Comparison of ENCODE assay signal across 8 cellular contexts in genomic region chr5:176362098-176362442, GRCh38. TPM values are rescaled to one million over a fixed set of nuclear protein-coding genes. Genes with fewer than 3 reads are reported as not detected.
DNase-seq lines count a peak whose midpoint lies in the region; ATAC-seq, FAIRE-seq and TF ChIP-seq lines count a peak whose summit lies in the region.

No MANE protein-coding gene starts in this region.

- H3K36me3 Mint-ChIP-seq in activated CD4-positive, alpha-beta memory T cell treated with anti-CD3 and anti-CD28 coated beads for 36 hours, result peaks cover 17% of the 10 kb centered on the region

- peak overlapping the region; percentile 90 for H3K27ac Mint-ChIP-seq in activated CD4-positive, alpha-beta memory T cell treated with anti-CD3 and anti-CD28 coated beads for 36 hours

- peak overlapping the region; percentile 96 for H3K9ac ChIP-seq in keratinocyte (ENCODE audit: control insufficient read depth, extremely low read depth, insufficient read depth, low read length)

- CTCF ChIA-PET in activated CD4-positive, alpha-beta memory T cell treated with anti-CD3 and anti-CD28 coated beads for 36 hours (lab: Charles Lee), result interaction anchor here (1.1 to 2.5 kb wide), 6 partner anchors 10 to 632 kb away, joined by 3 to 10 read pairs (median 6); partner anchors contain the start of gene CLTB

- peak; percentile 5 for FAIRE-seq in keratinocyte (lab: Jason Lieb, UNC)
- FAIRE-seq in frontal cortex (lab: Jason Lieb, UNC), result no peak

- H3K4me3 ChIP-seq in GM06990 (replicated peaks; ENCODE audit: low read depth, low read length) (peak overlapping the region; percentile 97), keratinocyte (ENCODE audit: control insufficient read depth in 2 of 3, extremely low read depth in 1 of 3, insufficient read depth in 2 of 3, low read depth in 1 of 3, low read length in 3 of 3) (peak overlapping the region; percentile 85 to 99 (median 87)), tibial artery (peak overlapping the region; percentile 84 to 90)

- no peaks in the 10 kb centered on the region for H3K27me3 Mint-ChIP-seq in activated CD4-positive, alpha-beta memory T cell treated with anti-CD3 and anti-CD28 coated beads for 36 hours

- peak; percentile 4 for ATAC-seq in HG02623 (IDR thresholded peaks at IDR 0.05; ENCODE audit: unreplicated experiment)

- peaks cover 40% of the 10 kb centered on the region for H3K4me1 Mint-ChIP-seq in activated CD4-positive, alpha-beta memory T cell treated with anti-CD3 and anti-CD28 coated beads for 36 hours (ENCODE audit: low read depth)

- no peak for DNase-seq in GM06990 (ENCODE audit: extremely low read depth, insufficient read length)
- no peak for DNase-seq in activated CD4-positive, alpha-beta memory T cell treated with anti-CD3 and anti-CD28 coated beads for 36 hours
- no peak for DNase-seq in keratinocyte (ENCODE audit: low read depth, low spot score)
- no peak for DNase-seq in tibial artery
- DNase-seq in DMS 273 (lab: John Stamatoyannopoulos, UW; ENCODE audit: unreplicated experiment), result no peak
- no peak for DNase-seq in frontal cortex (ENCODE audit: low spot score in 2 of 2)
- no peak for DNase-seq in glomerular visceral epithelial cell (ENCODE audit: extremely low spot score)

- peak overlapping the region; percentile 100 for H2AFZ ChIP-seq in keratinocyte (ENCODE audit: control insufficient read depth, low read length)

- dilution Hi-C loops in keratinocyte (cut with MboI; ENCODE audit: extremely low pct_ligation_motif_present, low sequenced_read_pairs), result no loop called here

- H3K27me3 ChIP-seq in GM06990 (replicated peaks; ENCODE audit: control insufficient read depth, insufficient read depth, low read length) (no peaks in the 10 kb centered on the region), keratinocyte (ENCODE audit: control insufficient read depth, extremely low read depth, insufficient read depth, low read length) (no peaks in the 10 kb centered on the region), tibial artery (no peaks in the 10 kb centered on the region)

- peaks cover 37% of the 10 kb centered on the region for H3K79me2 ChIP-seq in keratinocyte (ENCODE audit: control insufficient read depth, insufficient read depth, low read length)

- H3K9me3 Mint-ChIP-seq in activated CD4-positive, alpha-beta memory T cell treated with anti-CD3 and anti-CD28 coated beads for 36 hours, result no peaks in the 10 kb centered on the region

- intact Hi-C loops in activated CD4-positive, alpha-beta memory T cell treated with anti-CD3 and anti-CD28 coated beads for 36 hours (cut with micrococcal nuclease), result loop anchor here (2.0 to 5.0 kb wide), 2 partner anchors 87 to 175 kb away; partner anchors contain the start of genes FAF2 and RNF44
- intact Hi-C loops in tibial artery (cut with DNase I; ENCODE audit: low total_unique reads), result no loop called here

- peak overlapping the region; percentile 99 for H3K4me3 Mint-ChIP-seq in activated CD4-positive, alpha-beta memory T cell treated with anti-CD3 and anti-CD28 coated beads for 36 hours

- H3K36me3 ChIP-seq in GM06990 (ENCODE audit: control insufficient read depth, insufficient read depth, low read length) (no peaks in the 10 kb centered on the region; the same call in 1 of the 2 replicates), keratinocyte (ENCODE audit: control insufficient read depth in 2 of 2, extremely low read depth in 1 of 2, insufficient read depth in 2 of 2, low read length in 2 of 2) (peaks cover 4 to 6% of the 10 kb centered on the region in 2 experiments), tibial artery (peaks cover 0 to 13% (median 4%) of the 10 kb centered on the region in 3 donors)

- no peaks in the 10 kb centered on the region for H3K9me1 ChIP-seq in keratinocyte (ENCODE audit: control insufficient read depth, extremely low read depth, insufficient read depth, low read length)

- peak overlapping the region; percentile 98 for H3K4me2 ChIP-seq in keratinocyte (ENCODE audit: control insufficient read depth, extremely low read depth, insufficient read depth, low read depth, low read length)

- no peaks in the 10 kb centered on the region for H4K20me1 ChIP-seq in keratinocyte (ENCODE audit: control insufficient read depth, extremely low read depth, insufficient read depth, low read length)

- no peak for TF ChIP-seq CTCF in GM06990 (IDR thresholded peaks at IDR 0.05; ENCODE audit: insufficient read depth, low read length, poor library complexity, severe bottlenecking)
- no peak for TF ChIP-seq CTCF in keratinocyte (optimal IDR thresholded peaks at IDR 0.05 in 1 of 3, IDR thresholded peaks at IDR 0.05 in 1 of 3, conservative IDR thresholded peaks at IDR 0.05 in 1 of 3; ENCODE audit: extremely low read depth in 1 of 3, insufficient read depth in 2 of 3, low read length in 3 of 3)
- TF ChIP-seq CTCF in tibial artery (IDR thresholded peaks at IDR 0.05), result no peak

- H3K4me1 ChIP-seq in keratinocyte (ENCODE audit: control insufficient read depth, extremely low read depth, insufficient read depth, low read length), result peaks cover 14% of the 10 kb centered on the region
- peaks cover 0 to 33% (median 14%) of the 10 kb centered on the region in 4 donors for H3K4me1 ChIP-seq in tibial artery

- POLR2A ChIA-PET in activated CD4-positive, alpha-beta memory T cell treated with anti-CD3 and anti-CD28 coated beads for 36 hours (lab: Charles Lee), result interaction anchor here (0.7 to 1.5 kb wide), 4 partner anchors 10 to 176 kb away, joined by 3 to 5 read pairs (median 3); no protein-coding TSS in a partner anchor

- peak overlapping the region; percentile 49 for H3K27ac ChIP-seq in keratinocyte (ENCODE audit: control insufficient read depth, insufficient read depth, low read length)
- H3K27ac ChIP-seq in tibial artery, result peak overlapping the region; percentile 79 to 85

- no peaks in the 10 kb centered on the region for H3K9me3 ChIP-seq in keratinocyte (ENCODE audit: control insufficient read depth, low read depth, low read length)
- H3K9me3 ChIP-seq in tibial artery, result no peaks in the 10 kb centered on the region

RNA-seq across cellular contexts. Expression of gene KIAA1191, which starts 0.5 kb away (rescaled TPM):
- total RNA-seq in activated CD4-positive, alpha-beta memory T cell treated with anti-CD3 and anti-CD28 coated beads for 36 hours, result 10 to 100 TPM; 35.3 to 40.3 TPM
- polyA plus RNA-seq in keratinocyte, result 100 to 128 TPM (median 112 TPM) in 3 replicates
- 29.3 TPM for polyA plus RNA-seq in keratinocyte (2011; ENCODE audit: low read depth)
- 125 and 133 TPM in 2 replicates for polyA plus RNA-seq in keratinocyte (2011; cell fraction: cytosol; rRNA removed)
- 66.7 and 77.1 TPM in 2 replicates for polyA plus RNA-seq in keratinocyte (2011; cell fraction: nucleus; rRNA removed)
- 59.4 and 78.0 TPM in 2 replicates for polyA plus RNA-seq in keratinocyte (2012; ENCODE audit: low replicate concordance)
- polyA minus RNA-seq in keratinocyte, result 116 to 204 TPM (median 141 TPM) in 3 replicates
- polyA minus RNA-seq in keratinocyte (2011; cell fraction: cytosol; rRNA and poly(A)+ RNA removed), result 122 TPM
- polyA minus RNA-seq in keratinocyte (2011; cell fraction: nucleus; rRNA and poly(A)+ RNA removed), result 29.3 and 42.0 TPM in 2 replicates
- 111 TPM for total RNA-seq in frontal cortex

RNA-seq across cellular contexts. Expression of gene ARL10, which starts 3.2 kb away (rescaled TPM):
- 10 to 100 TPM in 1 of 2 experiments, 1 to 10 TPM in 1; 9.3 to 12.2 TPM for total RNA-seq in activated CD4-positive, alpha-beta memory T cell treated with anti-CD3 and anti-CD28 coated beads for 36 hours
- polyA plus RNA-seq in keratinocyte, result 0.70 to 2.4 TPM (median 1.6 TPM) in 3 replicates
- polyA plus RNA-seq in keratinocyte (2011; ENCODE audit: low read depth), result 1.0 TPM
- polyA plus RNA-seq in keratinocyte (2011; cell fraction: cytosol; rRNA removed), result 0.66 and 0.72 TPM in 2 replicates
- 2.4 and 3.8 TPM in 2 replicates for polyA plus RNA-seq in keratinocyte (2011; cell fraction: nucleus; rRNA removed)
- polyA plus RNA-seq in keratinocyte (2012; ENCODE audit: low replicate concordance), result 1.4 and 2.2 TPM in 2 replicates
- polyA minus RNA-seq in keratinocyte, result 1.5 to 3.0 TPM (median 2.1 TPM) in 3 replicates
- polyA minus RNA-seq in keratinocyte (2011; cell fraction: cytosol; rRNA and poly(A)+ RNA removed), result 3.1 TPM
- 1.3 and 2.9 TPM in 2 replicates for polyA minus RNA-seq in keratinocyte (2011; cell fraction: nucleus; rRNA and poly(A)+ RNA removed)
- total RNA-seq in frontal cortex, result 34.6 TPM

RNA-seq across cellular contexts. Expression of gene NOP16, which starts 26.3 kb away (rescaled TPM):
- total RNA-seq in activated CD4-positive, alpha-beta memory T cell treated with anti-CD3 and anti-CD28 coated beads for 36 hours, result 10 to 100 TPM; 52.5 to 57.6 TPM
- 73.3 to 101 TPM (median 96.7 TPM) in 3 replicates for polyA plus RNA-seq in keratinocyte
- 52.9 TPM for polyA plus RNA-seq in keratinocyte (2011; ENCODE audit: low read depth)
- polyA plus RNA-seq in keratinocyte (2011; cell fraction: cytosol; rRNA removed), result 73.0 and 88.7 TPM in 2 replicates
- polyA plus RNA-seq in keratinocyte (2011; cell fraction: nucleus; rRNA removed), result 80.9 and 89.6 TPM in 2 replicates
- polyA plus RNA-seq in keratinocyte (2012; ENCODE audit: low replicate concordance), result 62.2 and 82.2 TPM in 2 replicates
- polyA minus RNA-seq in keratinocyte, result 17.5 to 26.1 TPM (median 22.9 TPM) in 3 replicates
- polyA minus RNA-seq in keratinocyte (2011; cell fraction: cytosol; rRNA and poly(A)+ RNA removed), result 71.7 TPM
- 20.8 and 25.3 TPM in 2 replicates for polyA minus RNA-seq in keratinocyte (2011; cell fraction: nucleus; rRNA and poly(A)+ RNA removed)
- 12.6 TPM for total RNA-seq in frontal cortex

RNA-seq across cellular contexts. Expression of gene HIGD2A, which starts 26.5 kb away (rescaled TPM):
- 100 to 1,000 TPM; 112 to 119 TPM for total RNA-seq in activated CD4-positive, alpha-beta memory T cell treated with anti-CD3 and anti-CD28 coated beads for 36 hours
- 74.6 to 91.4 TPM (median 87.9 TPM) in 3 replicates for polyA plus RNA-seq in keratinocyte
- polyA plus RNA-seq in keratinocyte (2011; ENCODE audit: low read depth), result 5.6 TPM
- 79.7 and 125 TPM in 2 replicates for polyA plus RNA-seq in keratinocyte (2011; cell fraction: cytosol; rRNA removed)
- polyA plus RNA-seq in keratinocyte (2011; cell fraction: nucleus; rRNA removed), result 25.9 and 37.5 TPM in 2 replicates
- 113 and 117 TPM in 2 replicates for polyA plus RNA-seq in keratinocyte (2012; ENCODE audit: low replicate concordance)
- 41.8 to 68.1 TPM (median 53.4 TPM) in 3 replicates for polyA minus RNA-seq in keratinocyte
- 113 TPM for polyA minus RNA-seq in keratinocyte (2011; cell fraction: cytosol; rRNA and poly(A)+ RNA removed)
- 14.7 and 17.1 TPM in 2 replicates for polyA minus RNA-seq in keratinocyte (2011; cell fraction: nucleus; rRNA and poly(A)+ RNA removed)
- total RNA-seq in frontal cortex, result 27.7 TPM

RNA-seq across cellular contexts. Expression of gene CLTB, which starts 54.3 kb away (rescaled TPM):
- 10 to 100 TPM; 51.5 to 57.0 TPM for total RNA-seq in activated CD4-positive, alpha-beta memory T cell treated with anti-CD3 and anti-CD28 coated beads for 36 hours
- 326 to 485 TPM (median 427 TPM) in 3 replicates for polyA plus RNA-seq in keratinocyte
- 465 TPM for polyA plus RNA-seq in keratinocyte (2011; ENCODE audit: low read depth)
- 241 and 487 TPM in 2 replicates for polyA plus RNA-seq in keratinocyte (2011; cell fraction: cytosol; rRNA removed)
- 219 and 221 TPM in 2 replicates for polyA plus RNA-seq in keratinocyte (2011; cell fraction: nucleus; rRNA removed)
- 435 and 459 TPM in 2 replicates for polyA plus RNA-seq in keratinocyte (2012; ENCODE audit: low replicate concordance)
- 151 to 200 TPM (median 157 TPM) in 3 replicates for polyA minus RNA-seq in keratinocyte
- 467 TPM for polyA minus RNA-seq in keratinocyte (2011; cell fraction: cytosol; rRNA and poly(A)+ RNA removed)
- 69.2 and 77.9 TPM in 2 replicates for polyA minus RNA-seq in keratinocyte (2011; cell fraction: nucleus; rRNA and poly(A)+ RNA removed)
- 71.3 TPM for total RNA-seq in frontal cortex
